Comparison of ENCODE assay signal across 1 cellular context in genomic region chrX:103311401-103311785, GRCh38.
TF ChIP-seq lines count a peak whose summit lies in the region.

No MANE protein-coding gene starts in this region.

TF ChIP-seq in HCT116, 20 proteins besides CTCF, POLR2A, EP300 and RAD21 (continued from another document):
- TF ChIP-seq ELF1 (IDR thresholded peaks at IDR 0.05; ENCODE audit: borderline replicate concordance, low read depth): no peak
- TF ChIP-seq ZFX (IDR thresholded peaks at IDR 0.05): no peak
- no peak for TF ChIP-seq ATF3 (IDR thresholded peaks at IDR 0.05)
- no peak for TF ChIP-seq SRF (IDR thresholded peaks at IDR 0.05; ENCODE audit: low read depth)
- TF ChIP-seq MAX (IDR thresholded peaks at IDR 0.05): no peak; the same call in 1 of the 2 replicates
- TF ChIP-seq POLR2AphosphoS5 (IDR thresholded peaks at IDR 0.05; ENCODE audit: low read depth, low read length): no peak
- TF ChIP-seq CEBPB (IDR thresholded peaks at IDR 0.05; ENCODE audit: low read depth): no peak
